ENCODE assay signal across 8 cellular contexts in the genomic region with DNA sequence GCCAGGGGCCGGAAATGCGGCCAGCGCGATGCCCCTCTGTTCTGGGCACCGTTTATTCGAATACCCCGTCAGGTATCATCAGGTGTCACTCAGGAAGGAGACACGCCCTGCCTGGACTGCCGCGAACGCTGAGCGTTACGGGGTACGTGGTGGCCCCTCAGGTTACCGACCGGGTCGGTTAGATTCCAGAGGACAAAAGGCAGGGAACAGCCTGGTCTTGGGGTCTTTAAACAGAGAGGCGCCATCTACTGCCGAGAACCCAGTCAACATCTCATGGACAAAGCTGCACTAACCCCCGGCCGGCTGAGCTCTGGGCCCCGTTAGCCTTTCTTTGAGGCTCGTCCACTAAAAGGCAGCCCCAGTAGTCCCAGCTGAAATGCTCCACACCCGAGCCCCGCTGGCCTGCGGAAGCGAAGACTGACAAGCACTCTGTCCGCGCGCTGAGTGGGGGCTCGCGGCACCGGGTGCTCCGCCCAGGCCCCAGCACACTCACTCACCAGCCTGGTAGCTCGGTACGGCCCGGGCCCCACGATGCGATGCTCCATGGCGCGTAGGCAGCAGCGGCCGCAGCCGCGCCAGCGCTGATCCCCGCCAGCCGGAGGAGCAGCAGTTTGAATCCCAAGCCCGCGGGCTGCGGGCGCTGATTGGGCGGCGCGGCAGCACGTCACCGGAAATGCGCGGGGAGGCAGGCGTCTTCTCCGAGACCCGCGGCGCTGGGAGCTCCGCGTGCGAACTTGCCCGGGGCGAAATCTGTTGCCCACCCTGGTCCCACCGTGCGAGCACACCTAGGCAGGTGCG. TPM values are rescaled to one million over a fixed set of nuclear protein-coding genes. Genes with fewer than 3 reads are reported as not detected.
DNase-seq lines count a peak whose midpoint lies in the region; ATAC-seq and FAIRE-seq lines count a peak whose summit lies in the region.

A gene with protein sequence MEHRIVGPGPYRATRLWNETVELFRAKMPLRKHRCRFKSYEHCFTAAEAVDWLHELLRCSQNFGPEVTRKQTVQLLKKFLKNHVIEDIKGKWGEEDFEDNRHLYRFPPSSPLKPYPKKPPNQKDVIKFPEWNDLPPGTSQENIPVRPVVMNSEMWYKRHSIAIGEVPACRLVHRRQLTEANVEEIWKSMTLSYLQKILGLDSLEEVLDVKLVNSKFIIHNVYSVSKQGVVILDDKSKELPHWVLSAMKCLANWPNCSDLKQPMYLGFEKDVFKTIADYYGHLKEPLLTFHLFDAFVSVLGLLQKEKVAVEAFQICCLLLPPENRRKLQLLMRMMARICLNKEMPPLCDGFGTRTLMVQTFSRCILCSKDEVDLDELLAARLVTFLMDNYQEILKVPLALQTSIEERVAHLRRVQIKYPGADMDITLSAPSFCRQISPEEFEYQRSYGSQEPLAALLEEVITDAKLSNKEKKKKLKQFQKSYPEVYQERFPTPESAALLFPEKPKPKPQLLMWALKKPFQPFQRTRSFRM (minus strand): TSS at position 618 of the 798 bp plus-strand sequence. CDS start 73 bp downstream, at position 545.

- peak; percentile 81 for DNase-seq in GM18507 (ENCODE audit: extremely low spot score, insufficient read length, low read depth)
- peak; percentile 87 to 94 for DNase-seq in NCI-H187 (lab: John Stamatoyannopoulos, UW)
- peak; percentile 2 to 89 (median 76) for DNase-seq in anterior cingulate cortex (lab: John Stamatoyannopoulos, UW)
- peak; percentile 83 for DNase-seq in hepatic stellate cell (ENCODE audit: low spot score)
- DNase-seq in renal cortical epithelial cell (ENCODE audit: low read depth), result peak; percentile 70
- DNase-seq in cortex of kidney (lab: John Stamatoyannopoulos, UW), result no peak

- intact Hi-C loops in T-helper 2 cell treated with Interferon-gamma antibody and Interleukin-4, amounts not matched to agents 100 ng/mL and 5 ng/mL, for 36 hours (cut with micrococcal nuclease), result loop anchor here (1.0 to 5.0 kb wide), 5 partner anchors 143 to 708 kb away; partner anchors contain the start of genes ELOVL7, ERCC8, NDUFAF2 and SMIM15

- peak; percentile 95 for ATAC-seq in HG02970 (IDR thresholded peaks at IDR 0.05; ENCODE audit: low FRiP score, unreplicated experiment)

- peak; percentile 89 for FAIRE-seq in GM18507 (lab: Jason Lieb, UNC)

RNA-seq across cellular contexts. Expression of the gene that starts here (rescaled TPM):
- 36.5 and 38.6 TPM in 2 replicates for total RNA-seq in T-helper 2 cell treated with Interferon-gamma antibody and Interleukin-4, amounts not matched to agents 100 ng/mL and 5 ng/mL, for 36 hours
- total RNA-seq in renal cortical epithelial cell, result 5.7 and 17.9 TPM in 2 replicates
